In genomic region chr19:48417436-48417835, GRCh38 we compare ENCODE assay signal across 1 cellular context.
TF ChIP-seq lines count a peak whose summit lies in the region.

No MANE protein-coding gene starts in this region.

TF ChIP-seq in HepG2, 621 proteins besides CTCF, POLR2A, EP300 and RAD21 (continued from another document):
- TF ChIP-seq STAT6 (CRISPR knock-in tag; IDR thresholded peaks at IDR 0.05; ENCODE audit: borderline replicate concordance): no peak
- TF ChIP-seq ZNF598 (CRISPR knock-in tag; IDR thresholded peaks at IDR 0.05; ENCODE audit: borderline replicate concordance): no peak
- no peak for TF ChIP-seq ADNP (CRISPR knock-in tag; IDR thresholded peaks at IDR 0.05)
- TF ChIP-seq, protein P1, sequence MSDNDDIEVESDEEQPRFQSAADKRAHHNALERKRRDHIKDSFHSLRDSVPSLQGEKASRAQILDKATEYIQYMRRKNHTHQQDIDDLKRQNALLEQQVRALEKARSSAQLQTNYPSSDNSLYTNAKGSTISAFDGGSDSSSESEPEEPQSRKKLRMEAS (IDR thresholded peaks at IDR 0.05): peak; percentile 54; the same call in 1 of the 2 replicates
- no peak for TF ChIP-seq ZNF280D (CRISPR knock-in tag; IDR thresholded peaks at IDR 0.05)
- TF ChIP-seq THYN1 (CRISPR knock-in tag; IDR thresholded peaks at IDR 0.05; ENCODE audit: borderline replicate concordance, low read depth): no peak
- no peak for TF ChIP-seq STAG1 (CRISPR knock-in tag; IDR thresholded peaks at IDR 0.05)
- TF ChIP-seq, protein P2, sequence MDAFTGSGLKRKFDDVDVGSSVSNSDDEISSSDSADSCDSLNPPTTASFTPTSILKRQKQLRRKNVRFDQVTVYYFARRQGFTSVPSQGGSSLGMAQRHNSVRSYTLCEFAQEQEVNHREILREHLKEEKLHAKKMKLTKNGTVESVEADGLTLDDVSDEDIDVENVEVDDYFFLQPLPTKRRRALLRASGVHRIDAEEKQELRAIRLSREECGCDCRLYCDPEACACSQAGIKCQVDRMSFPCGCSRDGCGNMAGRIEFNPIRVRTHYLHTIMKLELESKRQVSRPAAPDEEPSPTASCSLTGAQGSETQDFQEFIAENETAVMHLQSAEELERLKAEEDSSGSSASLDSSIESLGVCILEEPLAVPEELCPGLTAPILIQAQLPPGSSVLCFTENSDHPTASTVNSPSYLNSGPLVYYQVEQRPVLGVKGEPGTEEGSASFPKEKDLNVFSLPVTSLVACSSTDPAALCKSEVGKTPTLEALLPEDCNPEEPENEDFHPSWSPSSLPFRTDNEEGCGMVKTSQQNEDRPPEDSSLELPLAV (CRISPR knock-in tag; conservative IDR thresholded peaks at IDR 0.05; ENCODE audit: low read depth): no peak
- no peak for TF ChIP-seq ZNF180 (CRISPR knock-in tag; IDR thresholded peaks at IDR 0.05; ENCODE audit: borderline replicate concordance, low read depth)
- TF ChIP-seq ZFYVE20 (CRISPR knock-in tag; IDR thresholded peaks at IDR 0.05; ENCODE audit: borderline replicate concordance, low read depth): no peak
- peak; percentile 25; the same call in 1 of the 2 replicates for TF ChIP-seq PBX2 (CRISPR knock-in tag; IDR thresholded peaks at IDR 0.05)
- TF ChIP-seq, protein P3, sequence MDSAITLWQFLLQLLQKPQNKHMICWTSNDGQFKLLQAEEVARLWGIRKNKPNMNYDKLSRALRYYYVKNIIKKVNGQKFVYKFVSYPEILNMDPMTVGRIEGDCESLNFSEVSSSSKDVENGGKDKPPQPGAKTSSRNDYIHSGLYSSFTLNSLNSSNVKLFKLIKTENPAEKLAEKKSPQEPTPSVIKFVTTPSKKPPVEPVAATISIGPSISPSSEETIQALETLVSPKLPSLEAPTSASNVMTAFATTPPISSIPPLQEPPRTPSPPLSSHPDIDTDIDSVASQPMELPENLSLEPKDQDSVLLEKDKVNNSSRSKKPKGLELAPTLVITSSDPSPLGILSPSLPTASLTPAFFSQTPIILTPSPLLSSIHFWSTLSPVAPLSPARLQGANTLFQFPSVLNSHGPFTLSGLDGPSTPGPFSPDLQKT (CRISPR knock-in tag; IDR thresholded peaks at IDR 0.05; ENCODE audit: borderline replicate concordance): no peak
- no peak for TF ChIP-seq BORCS8-MEF2B (CRISPR knock-in tag; IDR thresholded peaks at IDR 0.05)
- TF ChIP-seq HMG20A (CRISPR knock-in tag; IDR thresholded peaks at IDR 0.05; ENCODE audit: borderline replicate concordance): no peak
- no peak for TF ChIP-seq ZNF883 (CRISPR knock-in tag; IDR thresholded peaks at IDR 0.05; ENCODE audit: not compliant biosample characterization)
- TF ChIP-seq, protein P4, sequence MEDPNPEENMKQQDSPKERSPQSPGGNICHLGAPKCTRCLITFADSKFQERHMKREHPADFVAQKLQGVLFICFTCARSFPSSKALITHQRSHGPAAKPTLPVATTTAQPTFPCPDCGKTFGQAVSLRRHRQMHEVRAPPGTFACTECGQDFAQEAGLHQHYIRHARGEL (CRISPR knock-in tag; IDR thresholded peaks at IDR 0.05): no peak
- TF ChIP-seq ZNF614 (CRISPR knock-in tag; IDR thresholded peaks at IDR 0.05; ENCODE audit: borderline replicate concordance): peak; percentile 40; the same call in 1 of the 2 replicates
- TF ChIP-seq, protein P5, sequence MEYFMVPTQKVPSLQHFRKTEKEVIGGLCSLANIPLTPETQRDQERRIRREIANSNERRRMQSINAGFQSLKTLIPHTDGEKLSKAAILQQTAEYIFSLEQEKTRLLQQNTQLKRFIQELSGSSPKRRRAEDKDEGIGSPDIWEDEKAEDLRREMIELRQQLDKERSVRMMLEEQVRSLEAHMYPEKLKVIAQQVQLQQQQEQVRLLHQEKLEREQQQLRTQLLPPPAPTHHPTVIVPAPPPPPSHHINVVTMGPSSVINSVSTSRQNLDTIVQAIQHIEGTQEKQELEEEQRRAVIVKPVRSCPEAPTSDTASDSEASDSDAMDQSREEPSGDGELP (IDR thresholded peaks at IDR 0.05; ENCODE audit: borderline replicate concordance, low read depth): peak; percentile 72; the same call in 1 of the 2 replicates
- no peak for TF ChIP-seq ZNF446 (CRISPR knock-in tag; IDR thresholded peaks at IDR 0.05)
- no peak for TF ChIP-seq KDM6A (CRISPR knock-in tag; IDR thresholded peaks at IDR 0.05; ENCODE audit: low read depth)
- no peak for TF ChIP-seq MTA3 (CRISPR knock-in tag; IDR thresholded peaks at IDR 0.05)
- TF ChIP-seq, protein P6, sequence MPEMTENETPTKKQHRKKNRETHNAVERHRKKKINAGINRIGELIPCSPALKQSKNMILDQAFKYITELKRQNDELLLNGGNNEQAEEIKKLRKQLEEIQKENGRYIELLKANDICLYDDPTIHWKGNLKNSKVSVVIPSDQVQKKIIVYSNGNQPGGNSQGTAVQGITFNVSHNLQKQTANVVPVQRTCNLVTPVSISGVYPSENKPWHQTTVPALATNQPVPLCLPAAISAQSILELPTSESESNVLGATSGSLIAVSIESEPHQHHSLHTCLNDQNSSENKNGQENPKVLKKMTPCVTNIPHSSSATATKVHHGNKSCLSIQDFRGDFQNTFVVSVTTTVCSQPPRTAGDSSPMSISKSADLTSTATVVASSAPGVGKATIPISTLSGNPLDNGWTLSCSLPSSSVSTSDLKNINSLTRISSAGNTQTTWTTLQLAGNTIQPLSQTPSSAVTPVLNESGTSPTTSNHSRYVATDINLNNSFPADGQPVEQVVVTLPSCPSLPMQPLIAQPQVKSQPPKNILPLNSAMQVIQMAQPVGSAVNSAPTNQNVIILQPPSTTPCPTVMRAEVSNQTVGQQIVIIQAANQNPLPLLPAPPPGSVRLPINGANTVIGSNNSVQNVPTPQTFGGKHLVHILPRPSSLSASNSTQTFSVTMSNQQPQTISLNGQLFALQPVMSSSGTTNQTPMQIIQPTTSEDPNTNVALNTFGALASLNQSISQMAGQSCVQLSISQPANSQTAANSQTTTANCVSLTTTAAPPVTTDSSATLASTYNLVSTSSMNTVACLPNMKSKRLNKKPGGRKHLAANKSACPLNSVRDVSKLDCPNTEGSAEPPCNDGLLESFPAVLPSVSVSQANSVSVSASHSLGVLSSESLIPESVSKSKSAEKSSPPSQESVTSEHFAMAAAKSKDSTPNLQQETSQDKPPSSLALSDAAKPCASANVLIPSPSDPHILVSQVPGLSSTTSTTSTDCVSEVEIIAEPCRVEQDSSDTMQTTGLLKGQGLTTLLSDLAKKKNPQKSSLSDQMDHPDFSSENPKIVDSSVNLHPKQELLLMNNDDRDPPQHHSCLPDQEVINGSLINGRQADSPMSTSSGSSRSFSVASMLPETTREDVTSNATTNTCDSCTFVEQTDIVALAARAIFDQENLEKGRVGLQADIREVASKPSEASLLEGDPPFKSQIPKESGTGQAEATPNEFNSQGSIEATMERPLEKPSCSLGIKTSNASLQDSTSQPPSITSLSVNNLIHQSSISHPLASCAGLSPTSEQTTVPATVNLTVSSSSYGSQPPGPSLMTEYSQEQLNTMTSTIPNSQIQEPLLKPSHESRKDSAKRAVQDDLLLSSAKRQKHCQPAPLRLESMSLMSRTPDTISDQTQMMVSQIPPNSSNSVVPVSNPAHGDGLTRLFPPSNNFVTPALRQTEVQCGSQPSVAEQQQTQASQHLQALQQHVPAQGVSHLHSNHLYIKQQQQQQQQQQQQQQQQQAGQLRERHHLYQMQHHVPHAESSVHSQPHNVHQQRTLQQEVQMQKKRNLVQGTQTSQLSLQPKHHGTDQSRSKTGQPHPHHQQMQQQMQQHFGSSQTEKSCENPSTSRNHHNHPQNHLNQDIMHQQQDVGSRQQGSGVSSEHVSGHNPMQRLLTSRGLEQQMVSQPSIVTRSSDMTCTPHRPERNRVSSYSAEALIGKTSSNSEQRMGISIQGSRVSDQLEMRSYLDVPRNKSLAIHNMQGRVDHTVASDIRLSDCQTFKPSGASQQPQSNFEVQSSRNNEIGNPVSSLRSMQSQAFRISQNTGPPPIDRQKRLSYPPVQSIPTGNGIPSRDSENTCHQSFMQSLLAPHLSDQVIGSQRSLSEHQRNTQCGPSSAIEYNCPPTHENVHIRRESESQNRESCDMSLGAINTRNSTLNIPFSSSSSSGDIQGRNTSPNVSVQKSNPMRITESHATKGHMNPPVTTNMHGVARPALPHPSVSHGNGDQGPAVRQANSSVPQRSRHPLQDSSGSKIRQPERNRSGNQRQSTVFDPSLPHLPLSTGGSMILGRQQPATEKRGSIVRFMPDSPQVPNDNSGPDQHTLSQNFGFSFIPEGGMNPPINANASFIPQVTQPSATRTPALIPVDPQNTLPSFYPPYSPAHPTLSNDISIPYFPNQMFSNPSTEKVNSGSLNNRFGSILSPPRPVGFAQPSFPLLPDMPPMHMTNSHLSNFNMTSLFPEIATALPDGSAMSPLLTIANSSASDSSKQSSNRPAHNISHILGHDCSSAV (CRISPR knock-in tag; IDR thresholded peaks at IDR 0.05; ENCODE audit: borderline replicate concordance): no peak
- TF ChIP-seq ZNF430 (CRISPR knock-in tag; IDR thresholded peaks at IDR 0.05): no peak
- no peak for TF ChIP-seq HES4 (CRISPR knock-in tag; IDR thresholded peaks at IDR 0.05; ENCODE audit: borderline replicate concordance)
- no peak for TF ChIP-seq TRIM24 (CRISPR knock-in tag; IDR thresholded peaks at IDR 0.05)
- no peak for TF ChIP-seq ZNF331 (CRISPR knock-in tag; IDR thresholded peaks at IDR 0.05)
- no peak for TF ChIP-seq ZNF746 (CRISPR knock-in tag; IDR thresholded peaks at IDR 0.05)
- peak; percentile 58; the same call in 1 of the 2 replicates for TF ChIP-seq ZNF292 (CRISPR knock-in tag; IDR thresholded peaks at IDR 0.05; ENCODE audit: borderline replicate concordance, low read depth)
- TF ChIP-seq ZNF138 (CRISPR knock-in tag; IDR thresholded peaks at IDR 0.05; ENCODE audit: low read depth): no peak
- 0 out of 2 replicates have a peak, but pooled peaks have one; percentile 22 for TF ChIP-seq HNF4A (CRISPR knock-in tag; IDR thresholded peaks at IDR 0.05)
- no peak for TF ChIP-seq CHD4 (IDR thresholded peaks at IDR 0.05; ENCODE audit: borderline replicate concordance, low read length)
- no peak for TF ChIP-seq AGO1 (IDR thresholded peaks at IDR 0.05; ENCODE audit: low read depth, low read length, poor library complexity, severe bottlenecking)
- TF ChIP-seq SALL1 (CRISPR knock-in tag; IDR thresholded peaks at IDR 0.05): peak; percentile 31; the same call in 1 of the 2 replicates
- TF ChIP-seq MXI1 (IDR thresholded peaks at IDR 0.05; ENCODE audit: borderline replicate concordance, low read depth, low read length): peak; percentile 83; the same call in 2 of the 3 replicates
- no peak for TF ChIP-seq PPARG (CRISPR knock-in tag; conservative IDR thresholded peaks at IDR 0.05)
- no peak for TF ChIP-seq HOXA5 (CRISPR knock-in tag; IDR thresholded peaks at IDR 0.05)
- TF ChIP-seq MTF1 (CRISPR knock-in tag; IDR thresholded peaks at IDR 0.05): no peak
- TF ChIP-seq RBAK (CRISPR knock-in tag; IDR thresholded peaks at IDR 0.05): no peak
- peak; percentile 56; the same call in 1 of the 2 replicates for TF ChIP-seq MXD4 (CRISPR knock-in tag; IDR thresholded peaks at IDR 0.05)
- TF ChIP-seq, protein P7, sequence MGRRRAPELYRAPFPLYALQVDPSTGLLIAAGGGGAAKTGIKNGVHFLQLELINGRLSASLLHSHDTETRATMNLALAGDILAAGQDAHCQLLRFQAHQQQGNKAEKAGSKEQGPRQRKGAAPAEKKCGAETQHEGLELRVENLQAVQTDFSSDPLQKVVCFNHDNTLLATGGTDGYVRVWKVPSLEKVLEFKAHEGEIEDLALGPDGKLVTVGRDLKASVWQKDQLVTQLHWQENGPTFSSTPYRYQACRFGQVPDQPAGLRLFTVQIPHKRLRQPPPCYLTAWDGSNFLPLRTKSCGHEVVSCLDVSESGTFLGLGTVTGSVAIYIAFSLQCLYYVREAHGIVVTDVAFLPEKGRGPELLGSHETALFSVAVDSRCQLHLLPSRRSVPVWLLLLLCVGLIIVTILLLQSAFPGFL (CRISPR knock-in tag; IDR thresholded peaks at IDR 0.05): no peak
